Comparison of ENCODE assay signal across 8 cellular contexts in genomic region chr19:57947419-57948134, GRCh38. TPM values are rescaled to one million over a fixed set of nuclear protein-coding genes. Genes with fewer than 3 reads are reported as not detected.
DNase-seq lines count a peak whose midpoint lies in the region; ATAC-seq and TF ChIP-seq lines count a peak whose summit lies in the region.

Gene ZNF256 (minus strand): TSS chr19:57947706. CDS start chr19:57947474, 232 bp downstream.

- TF ChIP-seq POLR2A in right lobe of liver (IDR thresholded peaks at IDR 0.05), result no peak

- H3K4me1 Mint-ChIP-seq in activated CD4-positive, alpha-beta memory T cell treated with anti-CD3 and anti-CD28 coated beads, Interleukin-2, amount 10 ng/mL, durations not matched to agents 7 days and 5 days, result peaks cover 20% of the 10 kb centered on the region

- H3K9ac ChIP-seq in duodenal mucosa (ENCODE audit: low read depth in 1 of 2, low read length in 2 of 2), result peak within 1 kb of the TSS; percentile 53 to 57

- DNase-seq in ACHN (peak; percentile 57), NCI-H345 treated with DMSO at 0.1 percent for 48 hours (lab: John Stamatoyannopoulos, UW; ENCODE audit: unreplicated experiment) (peak; percentile 90), right lobe of liver (peak; percentile 91 to 95 (median 94))
- peak; percentile 90 for DNase-seq in activated CD4-positive, alpha-beta memory T cell treated with anti-CD3 and anti-CD28 coated beads, Interleukin-2, amount 10 ng/mL, durations not matched to agents 7 days and 5 days
- DNase-seq in stimulated activated CD4-positive, alpha-beta T cell treated with anti-CD3 and anti-CD28 coated beads, Interleukin-4, amount 100 ng/mL, for 1 hour, result peak; percentile 91

- peaks cover 37 to 47% of the 10 kb centered on the region in 2 donors for H3K9me3 ChIP-seq in duodenal mucosa (ENCODE audit: control insufficient read depth in 1 of 2, low read length in 2 of 2)
- no peaks in the 10 kb centered on the region for H3K9me3 ChIP-seq in right lobe of liver

- no peaks in the 10 kb centered on the region for H3K27me3 ChIP-seq in duodenal mucosa (ENCODE audit: control insufficient read depth in 1 of 2, insufficient read depth in 2 of 2, low read length in 2 of 2)
- H3K27me3 ChIP-seq in right lobe of liver, result no peaks in the 10 kb centered on the region

- ATAC-seq in GM18867 (IDR thresholded peaks at IDR 0.05; ENCODE audit: unreplicated experiment) (peak; percentile 70), HG03103 (IDR thresholded peaks at IDR 0.05; ENCODE audit: low read depth, unreplicated experiment) (peak; percentile 95), right lobe of liver (peak; percentile 97 to 99 (median 99))

- peak; percentile 55 to 70 (median 59) for TF ChIP-seq CTCF in right lobe of liver (IDR thresholded peaks at IDR 0.05)

- H3K27ac ChIP-seq in duodenal mucosa (ENCODE audit: low read depth, low read length) (peak within 1 kb of the TSS; percentile 34), right lobe of liver (peak within 1 kb of the TSS in 1 of 3 donors; percentile 25)

- POLR2A ChIA-PET in activated CD4-positive, alpha-beta memory T cell treated with anti-CD3 and anti-CD28 coated beads, Interleukin-2, amount 10 ng/mL, durations not matched to agents 7 days and 5 days (lab: Charles Lee), result interaction anchor here (1.0 kb wide), 1 partner anchor 55 kb away, joined by 4 read pairs; the partner anchor contains the start of gene ZNF606

- peak within 1 kb of the TSS; percentile 93 for H3K4me3 Mint-ChIP-seq in activated CD4-positive, alpha-beta memory T cell treated with anti-CD3 and anti-CD28 coated beads, Interleukin-2, amount 10 ng/mL, durations not matched to agents 7 days and 5 days

- H3K27ac Mint-ChIP-seq in activated CD4-positive, alpha-beta memory T cell treated with anti-CD3 and anti-CD28 coated beads, Interleukin-2, amount 10 ng/mL, durations not matched to agents 7 days and 5 days, result peak within 1 kb of the TSS; percentile 85

- H3K36me3 ChIP-seq in duodenal mucosa (ENCODE audit: control insufficient read depth in 1 of 2, insufficient read depth in 2 of 2, low read length in 2 of 2), result peaks cover 22 to 27% of the 10 kb centered on the region in 2 donors
- no peaks in the 10 kb centered on the region for H3K36me3 ChIP-seq in right lobe of liver

- CTCF ChIA-PET in activated CD4-positive, alpha-beta memory T cell treated with anti-CD3 and anti-CD28 coated beads, Interleukin-2, amount 10 ng/mL, durations not matched to agents 7 days and 5 days (lab: Charles Lee), result interaction anchor here (0.7 kb wide), 2 partner anchors 209 to 823 kb away, joined by 3 read pairs; no protein-coding TSS in a partner anchor

- WGBS in right lobe of liver (ENCODE audit: insufficient coverage, low coverage, low lambda C conversion rate, missing lambda C conversion rate), result 20% methylated on average over 22 of the region's 54 CpGs

- H3K36me3 Mint-ChIP-seq in activated CD4-positive, alpha-beta memory T cell treated with anti-CD3 and anti-CD28 coated beads, Interleukin-2, amount 10 ng/mL, durations not matched to agents 7 days and 5 days (ENCODE audit: low read depth), result peaks cover 46% of the 10 kb centered on the region

- in situ Hi-C loops in ACHN (cut with HindIII; ENCODE audit: low pct_ligation_motif_present, low pct_unique_long_range_greater_than_20kb, low sequenced_read_pairs), result no loop called here

- peak within 1 kb of the TSS; percentile 78 to 97 for H3K4me3 ChIP-seq in duodenal mucosa (ENCODE audit: low read depth in 1 of 2, low read length in 2 of 2)
- peak within 1 kb of the TSS; percentile 84 to 92 (median 86) for H3K4me3 ChIP-seq in right lobe of liver

- intact Hi-C loops in right lobe of liver (cut with DNase I), result no loop called here

- H3K4me1 ChIP-seq in duodenal mucosa (ENCODE audit: control insufficient read depth in 1 of 2, insufficient read depth in 2 of 2, low read length in 2 of 2) (peaks cover 7 to 11% of the 10 kb centered on the region in 2 donors), right lobe of liver (peaks cover 0 to 5% (median 0%) of the 10 kb centered on the region in 4 donors)

- H3K9me3 Mint-ChIP-seq in activated CD4-positive, alpha-beta memory T cell treated with anti-CD3 and anti-CD28 coated beads, Interleukin-2, amount 10 ng/mL, durations not matched to agents 7 days and 5 days, result peaks cover 52% of the 10 kb centered on the region

- no peaks in the 10 kb centered on the region for H3K27me3 Mint-ChIP-seq in activated CD4-positive, alpha-beta memory T cell treated with anti-CD3 and anti-CD28 coated beads, Interleukin-2, amount 10 ng/mL, durations not matched to agents 7 days and 5 days

RNA-seq across cellular contexts. Expression of gene ZNF256, which starts in this region (rescaled TPM):
- total RNA-seq in activated CD4-positive, alpha-beta memory T cell treated with anti-CD3 and anti-CD28 coated beads, Interleukin-2, amount 10 ng/mL, durations not matched to agents 7 days and 5 days, result 1 to 10 TPM; 5.8 to 6.1 TPM
- total RNA-seq in right lobe of liver, result 1 to 10 TPM in 2 of 6 experiments, under 1 TPM in 4; 0.50 to 1.6 (median 0.75) TPM
